ENCODE assay signal across 16 cellular contexts in the genomic region with DNA sequence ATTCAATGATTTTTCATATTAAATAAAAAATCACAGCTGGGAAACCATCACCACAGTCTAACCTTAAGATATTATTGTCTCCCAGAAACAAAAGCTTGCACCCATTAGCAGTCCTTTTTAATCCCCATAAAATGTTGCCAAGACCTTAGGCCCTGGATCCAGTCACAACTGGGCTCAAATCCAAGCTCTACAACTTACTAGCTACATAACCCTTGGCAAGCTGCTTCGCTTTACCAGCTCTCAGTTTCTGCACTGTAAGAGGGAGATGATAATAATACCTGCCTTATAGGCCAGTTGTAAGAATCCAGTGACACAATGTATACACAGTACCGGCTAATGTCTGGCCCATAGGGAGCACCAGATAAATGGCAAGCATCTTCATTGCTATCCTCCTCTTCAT.
DNase-seq lines count a peak whose midpoint lies in the region; TF ChIP-seq lines count a peak whose summit lies in the region.
"Had no signal": no experiment of that assay in that cellular context is flagged by ENCODE, and none has a peak within 500 bp of the region (broad histone marks: within the 10 kb centered on the region; RNA-seq: fewer than 3 reads in every experiment).

No MANE protein-coding gene starts in this region.

- WGBS in ovary, 3 donors = 54 to 58% (median 55%) methylated on average over 2 of the region's 2 CpGs

- DNase-seq in H4 (ENCODE audit: low spot score) (peak; percentile 6), NCI-H2196 treated with DMSO at 0.1 percent for 48 hours (lab: John Stamatoyannopoulos, UW; ENCODE audit: unreplicated experiment) (peak; percentile 29), fibroblast of lung (ENCODE audit: low read depth in 2 of 2) (peak; percentile 43 to 76), skeletal muscle cell (ENCODE audit: low read depth) (peak; percentile 40), ovary (no peak), NCI-H524 treated with DMSO at 0.1 percent for 48 hours (lab: John Stamatoyannopoulos, UW) (no peak)
- DNase-seq in activated CD4-positive, alpha-beta T cell treated with anti-CD3 and anti-CD28 coated beads for 4 hours = no peak
- DNase-seq: activated CD4-positive, alpha-beta T cell treated with anti-CD3 and anti-CD28 coated beads, Interleukin-2, amount 50 U/mL, for 1 hour; activated naive CD4-positive, alpha-beta T cell treated with anti-CD3 and anti-CD28 coated beads, Interleukin-2, amount 10 ng/mL, durations not matched to agents 7 days and 5 days; aorta; GDM1; NCI-H1694; occipital lobe; stimulated activated CD4-positive, alpha-beta T cell treated with anti-CD3 and anti-CD28 coated beads, Interleukin-2, amount 100 ng/mL, for 48 hours had no signal

- H3K36me3 ChIP-seq in fibroblast of lung (ENCODE audit: control insufficient read depth, insufficient read depth, low read length) = no peaks in the 10 kb centered on the region
- no peaks in the 10 kb centered on the region for H3K36me3 ChIP-seq in ovary
- H3K36me3 ChIP-seq: gastroesophageal sphincter, vagina had no signal

- TF ChIP-seq CTCF in fibroblast of lung (conservative IDR thresholded peaks at IDR 0.05 in 1 of 2, IDR thresholded peaks at IDR 0.05 in 1 of 2; ENCODE audit: low read depth in 1 of 2, low read length in 2 of 2) (no peak), ovary (IDR thresholded peaks at IDR 0.05) (no peak)

- H3K27me3 ChIP-seq in fibroblast of lung (ENCODE audit: control insufficient read depth, insufficient read depth, low read length) (no peaks in the 10 kb centered on the region), ovary (no peaks in the 10 kb centered on the region)
- H3K27me3 ChIP-seq: gastroesophageal sphincter, vagina had no signal

- no peak overlapping the region for H3K9ac ChIP-seq in fibroblast of lung (ENCODE audit: insufficient read depth, low read length)

- TF ChIP-seq POLR2A in ovary (IDR thresholded peaks at IDR 0.05) = no peak

- H2AFZ ChIP-seq in fibroblast of lung (ENCODE audit: low read length) = no peak overlapping the region

- H3K4me1 ChIP-seq in fibroblast of lung (ENCODE audit: control insufficient read depth, extremely low read depth, insufficient read depth, low read length) = no peaks in the 10 kb centered on the region
- no peaks in the 10 kb centered on the region for H3K4me1 ChIP-seq in ovary (ENCODE audit: insufficient read depth)
- H3K4me1 ChIP-seq: vagina had no signal

- no peak for TF ChIP-seq EP300 in ovary (IDR thresholded peaks at IDR 0.05)

- no peaks in the 10 kb centered on the region for H3K79me2 ChIP-seq in fibroblast of lung (ENCODE audit: control insufficient read depth, insufficient read depth, low read length)

- H3K4me3 ChIP-seq in fibroblast of lung (replicated peaks in 1 of 4; ENCODE audit: control extremely low read depth in 1 of 4, insufficient read depth in 1 of 4, low read depth in 3 of 4, low read length in 4 of 4) (no peak overlapping the region), skeletal muscle cell (ENCODE audit: low read depth, low read length) (no peak overlapping the region), ovary (no peak overlapping the region)
- H3K4me3 ChIP-seq: gastroesophageal sphincter, vagina had no signal

- H3K4me2 ChIP-seq in fibroblast of lung (ENCODE audit: extremely low read depth, insufficient read depth, low read length) = no peak overlapping the region

- no peaks in the 10 kb centered on the region for H4K20me1 ChIP-seq in fibroblast of lung (ENCODE audit: control insufficient read depth, extremely low read depth, insufficient read depth, low read length)

- H3K9me3 ChIP-seq in fibroblast of lung (ENCODE audit: control insufficient read depth, insufficient read depth, low read depth, low read length) = no peaks in the 10 kb centered on the region
- no peaks in the 10 kb centered on the region for H3K9me3 ChIP-seq in ovary
- H3K9me3 ChIP-seq: gastroesophageal sphincter, vagina had no signal

- intact Hi-C loops in ovary (cut with DNase I) = no loop called here

- no peak overlapping the region for H3K27ac ChIP-seq in fibroblast of lung (ENCODE audit: insufficient read depth, low read length)
- no peak overlapping the region for H3K27ac ChIP-seq in ovary
- H3K27ac ChIP-seq: gastroesophageal sphincter, vagina had no signal

Comparison
In these comparisons a context has a peak if more than half of its experiments do, and no peak if none do; other contexts are left out.
1. DNase-seq: peak in H4 (single experiment), NCI-H2196 treated with DMSO at 0.1 percent for 48 hours (single experiment), fibroblast of lung (2 of 2) and skeletal muscle cell (single experiment); none in ovary (0 of 5), activated CD4-positive, alpha-beta T cell treated with anti-CD3 and anti-CD28 coated beads for 4 hours (0 of 2) and NCI-H524 treated with DMSO at 0.1 percent for 48 hours (single experiment).